Comparison of ENCODE assay signal across 2 cellular contexts in the genomic region with DNA sequence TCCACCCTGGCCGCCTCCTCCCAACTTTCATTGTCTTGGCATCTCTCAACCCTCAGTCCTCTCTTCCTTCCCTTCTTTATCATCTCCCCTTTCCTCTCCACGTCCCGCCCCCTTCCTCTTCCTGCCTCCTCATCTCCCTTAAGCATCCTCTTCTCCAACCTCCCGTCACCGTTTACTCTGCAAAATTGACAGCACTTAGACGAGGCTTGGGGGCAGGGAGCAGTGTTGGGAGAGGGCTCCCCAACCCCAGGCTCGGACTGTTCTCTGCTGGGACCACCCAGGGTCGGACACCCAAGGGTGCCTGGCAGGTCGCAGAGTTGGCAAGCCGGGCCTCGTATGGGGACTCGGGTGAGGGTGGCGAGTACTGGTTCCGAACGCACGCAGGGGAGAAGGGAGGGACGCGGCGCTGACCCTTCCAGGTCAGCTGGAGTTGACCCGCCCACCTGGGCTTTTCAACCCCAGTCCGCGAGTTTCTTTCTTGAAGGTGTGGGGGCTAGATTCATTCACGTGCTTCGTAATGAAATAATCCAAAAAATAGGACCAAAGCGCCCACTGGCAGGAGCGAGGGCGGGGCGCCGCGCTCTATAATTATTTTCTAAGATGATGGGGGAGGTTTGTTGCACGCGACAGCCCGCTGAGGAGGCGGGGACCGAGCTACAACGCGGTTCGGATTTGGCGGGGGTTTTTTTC.
TF ChIP-seq lines count a peak whose summit lies in the region.

No MANE protein-coding gene starts in this region.

TF ChIP-seq in WTC11, 78 proteins besides CTCF, POLR2A, EP300 and RAD21 (continued from another document and continues in another):
- TF ChIP-seq, protein P1, sequence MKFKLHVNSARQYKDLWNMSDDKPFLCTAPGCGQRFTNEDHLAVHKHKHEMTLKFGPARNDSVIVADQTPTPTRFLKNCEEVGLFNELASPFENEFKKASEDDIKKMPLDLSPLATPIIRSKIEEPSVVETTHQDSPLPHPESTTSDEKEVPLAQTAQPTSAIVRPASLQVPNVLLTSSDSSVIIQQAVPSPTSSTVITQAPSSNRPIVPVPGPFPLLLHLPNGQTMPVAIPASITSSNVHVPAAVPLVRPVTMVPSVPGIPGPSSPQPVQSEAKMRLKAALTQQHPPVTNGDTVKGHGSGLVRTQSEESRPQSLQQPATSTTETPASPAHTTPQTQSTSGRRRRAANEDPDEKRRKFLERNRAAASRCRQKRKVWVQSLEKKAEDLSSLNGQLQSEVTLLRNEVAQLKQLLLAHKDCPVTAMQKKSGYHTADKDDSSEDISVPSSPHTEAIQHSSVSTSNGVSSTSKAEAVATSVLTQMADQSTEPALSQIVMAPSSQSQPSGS (CRISPR knock-in tag; IDR thresholded peaks at IDR 0.05; ENCODE audit: borderline replicate concordance, low read depth): no peak
- TF ChIP-seq SMAD3 (CRISPR knock-in tag; IDR thresholded peaks at IDR 0.05; ENCODE audit: borderline replicate concordance): no peak
- no peak for TF ChIP-seq ESRRA (CRISPR knock-in tag; IDR thresholded peaks at IDR 0.05; ENCODE audit: borderline replicate concordance)
- TF ChIP-seq, protein P2, sequence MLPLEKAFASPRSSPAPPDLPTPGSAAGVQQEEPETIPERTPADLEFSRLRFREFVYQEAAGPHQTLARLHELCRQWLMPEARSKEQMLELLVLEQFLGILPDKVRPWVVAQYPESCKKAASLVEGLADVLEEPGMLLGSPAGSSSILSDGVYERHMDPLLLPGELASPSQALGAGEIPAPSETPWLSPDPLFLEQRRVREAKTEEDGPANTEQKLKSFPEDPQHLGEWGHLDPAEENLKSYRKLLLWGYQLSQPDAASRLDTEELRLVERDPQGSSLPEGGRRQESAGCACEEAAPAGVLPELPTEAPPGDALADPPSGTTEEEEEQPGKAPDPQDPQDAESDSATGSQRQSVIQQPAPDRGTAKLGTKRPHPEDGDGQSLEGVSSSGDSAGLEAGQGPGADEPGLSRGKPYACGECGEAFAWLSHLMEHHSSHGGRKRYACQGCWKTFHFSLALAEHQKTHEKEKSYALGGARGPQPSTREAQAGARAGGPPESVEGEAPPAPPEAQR (CRISPR knock-in tag; IDR thresholded peaks at IDR 0.05): no peak
- TF ChIP-seq, protein P3, sequence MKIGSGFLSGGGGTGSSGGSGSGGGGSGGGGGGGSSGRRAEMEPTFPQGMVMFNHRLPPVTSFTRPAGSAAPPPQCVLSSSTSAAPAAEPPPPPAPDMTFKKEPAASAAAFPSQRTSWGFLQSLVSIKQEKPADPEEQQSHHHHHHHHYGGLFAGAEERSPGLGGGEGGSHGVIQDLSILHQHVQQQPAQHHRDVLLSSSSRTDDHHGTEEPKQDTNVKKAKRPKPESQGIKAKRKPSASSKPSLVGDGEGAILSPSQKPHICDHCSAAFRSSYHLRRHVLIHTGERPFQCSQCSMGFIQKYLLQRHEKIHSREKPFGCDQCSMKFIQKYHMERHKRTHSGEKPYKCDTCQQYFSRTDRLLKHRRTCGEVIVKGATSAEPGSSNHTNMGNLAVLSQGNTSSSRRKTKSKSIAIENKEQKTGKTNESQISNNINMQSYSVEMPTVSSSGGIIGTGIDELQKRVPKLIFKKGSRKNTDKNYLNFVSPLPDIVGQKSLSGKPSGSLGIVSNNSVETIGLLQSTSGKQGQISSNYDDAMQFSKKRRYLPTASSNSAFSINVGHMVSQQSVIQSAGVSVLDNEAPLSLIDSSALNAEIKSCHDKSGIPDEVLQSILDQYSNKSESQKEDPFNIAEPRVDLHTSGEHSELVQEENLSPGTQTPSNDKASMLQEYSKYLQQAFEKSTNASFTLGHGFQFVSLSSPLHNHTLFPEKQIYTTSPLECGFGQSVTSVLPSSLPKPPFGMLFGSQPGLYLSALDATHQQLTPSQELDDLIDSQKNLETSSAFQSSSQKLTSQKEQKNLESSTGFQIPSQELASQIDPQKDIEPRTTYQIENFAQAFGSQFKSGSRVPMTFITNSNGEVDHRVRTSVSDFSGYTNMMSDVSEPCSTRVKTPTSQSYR (CRISPR knock-in tag; IDR thresholded peaks at IDR 0.05): no peak
- TF ChIP-seq JUN (CRISPR knock-in tag; IDR thresholded peaks at IDR 0.05): no peak
- TF ChIP-seq, protein P4, sequence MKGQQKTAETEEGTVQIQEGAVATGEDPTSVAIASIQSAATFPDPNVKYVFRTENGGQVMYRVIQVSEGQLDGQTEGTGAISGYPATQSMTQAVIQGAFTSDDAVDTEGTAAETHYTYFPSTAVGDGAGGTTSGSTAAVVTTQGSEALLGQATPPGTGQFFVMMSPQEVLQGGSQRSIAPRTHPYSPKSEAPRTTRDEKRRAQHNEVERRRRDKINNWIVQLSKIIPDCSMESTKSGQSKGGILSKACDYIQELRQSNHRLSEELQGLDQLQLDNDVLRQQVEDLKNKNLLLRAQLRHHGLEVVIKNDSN (CRISPR knock-in tag; IDR thresholded peaks at IDR 0.05): no peak
- TF ChIP-seq, protein P5, sequence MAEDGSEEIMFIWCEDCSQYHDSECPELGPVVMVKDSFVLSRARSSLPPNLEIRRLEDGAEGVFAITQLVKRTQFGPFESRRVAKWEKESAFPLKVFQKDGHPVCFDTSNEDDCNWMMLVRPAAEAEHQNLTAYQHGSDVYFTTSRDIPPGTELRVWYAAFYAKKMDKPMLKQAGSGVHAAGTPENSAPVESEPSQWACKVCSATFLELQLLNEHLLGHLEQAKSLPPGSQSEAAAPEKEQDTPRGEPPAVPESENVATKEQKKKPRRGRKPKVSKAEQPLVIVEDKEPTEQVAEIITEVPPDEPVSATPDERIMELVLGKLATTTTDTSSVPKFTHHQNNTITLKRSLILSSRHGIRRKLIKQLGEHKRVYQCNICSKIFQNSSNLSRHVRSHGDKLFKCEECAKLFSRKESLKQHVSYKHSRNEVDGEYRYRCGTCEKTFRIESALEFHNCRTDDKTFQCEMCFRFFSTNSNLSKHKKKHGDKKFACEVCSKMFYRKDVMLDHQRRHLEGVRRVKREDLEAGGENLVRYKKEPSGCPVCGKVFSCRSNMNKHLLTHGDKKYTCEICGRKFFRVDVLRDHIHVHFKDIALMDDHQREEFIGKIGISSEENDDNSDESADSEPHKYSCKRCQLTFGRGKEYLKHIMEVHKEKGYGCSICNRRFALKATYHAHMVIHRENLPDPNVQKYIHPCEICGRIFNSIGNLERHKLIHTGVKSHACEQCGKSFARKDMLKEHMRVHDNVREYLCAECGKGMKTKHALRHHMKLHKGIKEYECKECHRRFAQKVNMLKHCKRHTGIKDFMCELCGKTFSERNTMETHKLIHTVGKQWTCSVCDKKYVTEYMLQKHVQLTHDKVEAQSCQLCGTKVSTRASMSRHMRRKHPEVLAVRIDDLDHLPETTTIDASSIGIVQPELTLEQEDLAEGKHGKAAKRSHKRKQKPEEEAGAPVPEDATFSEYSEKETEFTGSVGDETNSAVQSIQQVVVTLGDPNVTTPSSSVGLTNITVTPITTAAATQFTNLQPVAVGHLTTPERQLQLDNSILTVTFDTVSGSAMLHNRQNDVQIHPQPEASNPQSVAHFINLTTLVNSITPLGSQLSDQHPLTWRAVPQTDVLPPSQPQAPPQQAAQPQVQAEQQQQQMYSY (CRISPR knock-in tag; IDR thresholded peaks at IDR 0.05): no peak
- TF ChIP-seq SP1 (CRISPR knock-in tag; conservative IDR thresholded peaks at IDR 0.05): no peak
- TF ChIP-seq RORB (CRISPR knock-in tag; IDR thresholded peaks at IDR 0.05): no peak
- TF ChIP-seq SOX15 (CRISPR knock-in tag; IDR thresholded peaks at IDR 0.05): no peak

TF ChIP-seq in neural cell, 6 proteins besides CTCF, POLR2A, EP300 and RAD21 (continued from another document):
- TF ChIP-seq, protein P6, sequence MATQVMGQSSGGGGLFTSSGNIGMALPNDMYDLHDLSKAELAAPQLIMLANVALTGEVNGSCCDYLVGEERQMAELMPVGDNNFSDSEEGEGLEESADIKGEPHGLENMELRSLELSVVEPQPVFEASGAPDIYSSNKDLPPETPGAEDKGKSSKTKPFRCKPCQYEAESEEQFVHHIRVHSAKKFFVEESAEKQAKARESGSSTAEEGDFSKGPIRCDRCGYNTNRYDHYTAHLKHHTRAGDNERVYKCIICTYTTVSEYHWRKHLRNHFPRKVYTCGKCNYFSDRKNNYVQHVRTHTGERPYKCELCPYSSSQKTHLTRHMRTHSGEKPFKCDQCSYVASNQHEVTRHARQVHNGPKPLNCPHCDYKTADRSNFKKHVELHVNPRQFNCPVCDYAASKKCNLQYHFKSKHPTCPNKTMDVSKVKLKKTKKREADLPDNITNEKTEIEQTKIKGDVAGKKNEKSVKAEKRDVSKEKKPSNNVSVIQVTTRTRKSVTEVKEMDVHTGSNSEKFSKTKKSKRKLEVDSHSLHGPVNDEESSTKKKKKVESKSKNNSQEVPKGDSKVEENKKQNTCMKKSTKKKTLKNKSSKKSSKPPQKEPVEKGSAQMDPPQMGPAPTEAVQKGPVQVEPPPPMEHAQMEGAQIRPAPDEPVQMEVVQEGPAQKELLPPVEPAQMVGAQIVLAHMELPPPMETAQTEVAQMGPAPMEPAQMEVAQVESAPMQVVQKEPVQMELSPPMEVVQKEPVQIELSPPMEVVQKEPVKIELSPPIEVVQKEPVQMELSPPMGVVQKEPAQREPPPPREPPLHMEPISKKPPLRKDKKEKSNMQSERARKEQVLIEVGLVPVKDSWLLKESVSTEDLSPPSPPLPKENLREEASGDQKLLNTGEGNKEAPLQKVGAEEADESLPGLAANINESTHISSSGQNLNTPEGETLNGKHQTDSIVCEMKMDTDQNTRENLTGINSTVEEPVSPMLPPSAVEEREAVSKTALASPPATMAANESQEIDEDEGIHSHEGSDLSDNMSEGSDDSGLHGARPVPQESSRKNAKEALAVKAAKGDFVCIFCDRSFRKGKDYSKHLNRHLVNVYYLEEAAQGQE (IDR thresholded peaks at IDR 0.05; ENCODE audit: borderline replicate concordance): no peak
- no peak for TF ChIP-seq EZH2 (IDR thresholded peaks at IDR 0.05; ENCODE audit: borderline replicate concordance, insufficient read depth, low read length, poor library complexity, severe bottlenecking)
- no peak for TF ChIP-seq SMC3 (conservative IDR thresholded peaks at IDR 0.05; ENCODE audit: poor library complexity)
TF ChIP-seq in neural cell: peak in this region for 0.
